In the genomic region with DNA sequence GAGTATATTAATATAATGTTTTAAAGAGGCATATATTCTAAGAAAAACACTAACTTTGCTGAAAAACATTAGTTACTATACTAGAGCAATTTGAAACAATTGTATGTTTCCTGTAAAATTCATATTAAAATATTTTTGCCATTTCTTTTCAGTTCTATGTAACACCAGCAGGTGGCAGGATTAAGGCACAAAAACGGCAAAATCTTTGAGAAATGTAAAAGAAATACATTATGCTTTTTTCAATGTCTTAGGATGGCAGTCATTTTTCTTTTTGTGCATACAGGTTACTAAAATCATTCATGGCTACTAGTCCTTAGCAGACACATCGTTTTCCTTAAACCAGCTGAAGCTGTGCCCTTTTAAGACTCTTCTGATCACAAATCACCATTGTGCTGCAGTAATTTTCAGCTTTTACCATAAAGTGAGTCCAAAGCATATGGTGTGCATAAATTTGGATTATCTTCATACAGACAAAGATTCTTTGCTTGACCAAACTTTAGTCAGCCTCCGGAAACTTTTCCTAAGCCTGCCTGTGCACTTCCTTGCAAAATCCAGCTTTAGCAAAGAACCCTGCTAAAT, we compare ENCODE assay signal across 9 cellular contexts.
DNase-seq lines count a peak whose midpoint lies in the region; ATAC-seq and TF ChIP-seq lines count a peak whose summit lies in the region.
"Had no signal": no experiment of that assay in that cellular context is flagged by ENCODE, and none has a peak within 500 bp of the region (broad histone marks: within the 10 kb centered on the region; RNA-seq: fewer than 3 reads in every experiment).

No MANE protein-coding gene starts in this region.

- H3K4me3 ChIP-seq in GM06990 (replicated peaks; ENCODE audit: low read depth, low read length) (no peak overlapping the region), neural progenitor cell (no peak overlapping the region)

- no peaks in the 10 kb centered on the region for H3K9me3 ChIP-seq in neural progenitor cell (ENCODE audit: low read depth)

- ATAC-seq in omental fat pad (ENCODE audit: low FRiP score), result no peak

- H3K27me3 ChIP-seq in GM06990 (replicated peaks; ENCODE audit: control insufficient read depth, insufficient read depth, low read length) (no peaks in the 10 kb centered on the region), neural progenitor cell (no peaks in the 10 kb centered on the region)

- DNase-seq in GM06990 (ENCODE audit: extremely low read depth, insufficient read length), result no peak
- DNase-seq in MV-4-11 (lab: John Stamatoyannopoulos, UW), result peak; percentile 1
- DNase-seq in cerebellar cortex (ENCODE audit: low spot score), result peak; percentile 28
- DNase-seq in neural progenitor cell (ENCODE audit: low spot score), result peak; percentile 11
- no peak for DNase-seq in NCI-H187 treated with DMSO at 0.1 percent for 48 hours (lab: John Stamatoyannopoulos, UW)
- no peak for DNase-seq in activated naive CD8-positive, alpha-beta T cell treated with anti-CD3 and anti-CD28 coated beads for 36 hours
- no peak for DNase-seq in GM19240 (ENCODE audit: insufficient read length, low spot score)
- DNase-seq in omental fat pad (ENCODE audit: low spot score), result no peak

- H3K36me3 ChIP-seq in GM06990 (ENCODE audit: control insufficient read depth, insufficient read depth, low read length) (no peaks in the 10 kb centered on the region), neural progenitor cell (no peaks in the 10 kb centered on the region)

- peak overlapping the region; percentile 42 for H3K27ac Mint-ChIP-seq in neural progenitor cell
- no peak overlapping the region for H3K27ac Mint-ChIP-seq in activated naive CD8-positive, alpha-beta T cell treated with anti-CD3 and anti-CD28 coated beads for 36 hours

- H3K4me3 Mint-ChIP-seq in neural progenitor cell, result no peak overlapping the region
- H3K4me3 Mint-ChIP-seq in activated naive CD8-positive, alpha-beta T cell treated with anti-CD3 and anti-CD28 coated beads for 36 hours, result no peak overlapping the region

- no peak overlapping the region for H3K27ac ChIP-seq in neural progenitor cell
- H3K27ac ChIP-seq: epithelial cell of prostate had no signal

- peak overlapping the region; percentile 45 for H2AFZ ChIP-seq in neural progenitor cell (replicated peaks)

- no peaks in the 10 kb centered on the region for H3K79me2 ChIP-seq in neural progenitor cell (ENCODE audit: low read depth)

- H3K4me1 ChIP-seq in neural progenitor cell, result no peaks in the 10 kb centered on the region

- H3K9me3 Mint-ChIP-seq in neural progenitor cell, result no peaks in the 10 kb centered on the region
- no peaks in the 10 kb centered on the region for H3K9me3 Mint-ChIP-seq in activated naive CD8-positive, alpha-beta T cell treated with anti-CD3 and anti-CD28 coated beads for 36 hours

- no peaks in the 10 kb centered on the region for H3K27me3 Mint-ChIP-seq in neural progenitor cell (ENCODE audit: insufficient read depth, low read depth)
- no peaks in the 10 kb centered on the region for H3K27me3 Mint-ChIP-seq in activated naive CD8-positive, alpha-beta T cell treated with anti-CD3 and anti-CD28 coated beads for 36 hours

- peak; percentile 29 for TF ChIP-seq CTCF in GM06990 (IDR thresholded peaks at IDR 0.05; ENCODE audit: insufficient read depth, low read length, poor library complexity, severe bottlenecking)
- peak; percentile 83 for TF ChIP-seq CTCF in neural progenitor cell (IDR thresholded peaks at IDR 0.05)
- TF ChIP-seq CTCF in omental fat pad (IDR thresholded peaks at IDR 0.05), result no peak

- peaks cover 1% of the 10 kb centered on the region for H3K36me3 Mint-ChIP-seq in neural progenitor cell
- no peaks in the 10 kb centered on the region for H3K36me3 Mint-ChIP-seq in activated naive CD8-positive, alpha-beta T cell treated with anti-CD3 and anti-CD28 coated beads for 36 hours

- no peaks in the 10 kb centered on the region for H4K20me1 ChIP-seq in neural progenitor cell (ENCODE audit: low read depth)

- H3K4me2 ChIP-seq in neural progenitor cell, result no peak overlapping the region

- H3K4me1 Mint-ChIP-seq in neural progenitor cell, result peaks cover 22% of the 10 kb centered on the region
- no peaks in the 10 kb centered on the region for H3K4me1 Mint-ChIP-seq in activated naive CD8-positive, alpha-beta T cell treated with anti-CD3 and anti-CD28 coated beads for 36 hours

- H3K9ac ChIP-seq in neural progenitor cell, result no peak overlapping the region

- no peaks in the 10 kb centered on the region for H3F3A ChIP-seq in neural progenitor cell (ENCODE audit: low read depth)

Comparison
In these comparisons a context has a peak if more than half of its experiments do, and no peak if none do; other contexts are left out.
1. DNase-seq: peak in MV-4-11 (single experiment), cerebellar cortex (single experiment) and neural progenitor cell (single experiment); none in GM06990 (single experiment), NCI-H187 treated with DMSO at 0.1 percent for 48 hours (single experiment), activated naive CD8-positive, alpha-beta T cell treated with anti-CD3 and anti-CD28 coated beads for 36 hours (single experiment), GM19240 (single experiment) and omental fat pad (single experiment).
2. CTCF ChIP-seq: peak in GM06990 (single experiment) and neural progenitor cell (single experiment); none in omental fat pad (0 of 3).